ENCODE assay signal across 8 cellular contexts in the genomic region with DNA sequence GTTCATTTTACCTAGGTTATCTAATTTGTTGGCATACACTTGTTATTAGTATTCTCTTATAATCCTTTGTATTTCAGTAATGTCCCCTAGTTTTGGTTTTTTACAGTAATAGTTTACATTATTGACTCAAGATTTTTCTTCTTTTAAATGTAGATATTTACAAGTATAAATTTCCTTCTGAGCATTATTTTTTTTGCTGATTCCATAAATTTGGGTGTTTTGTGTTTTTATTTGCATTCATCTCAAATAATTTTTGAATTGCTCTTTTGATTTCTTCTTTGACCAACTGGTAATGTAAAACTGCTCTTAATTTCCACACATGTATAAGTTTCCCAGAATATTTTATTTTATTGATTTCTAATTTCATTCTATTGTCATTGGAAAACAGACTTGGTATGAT.
"Had no signal": no experiment of that assay in that cellular context is flagged by ENCODE, and none has a peak within 500 bp of the region (broad histone marks: within the 10 kb centered on the region; RNA-seq: fewer than 3 reads in every experiment).

No MANE protein-coding gene starts in this region.

- FAIRE-seq: H1, H54, HTR-8/SVneo had no signal

- ATAC-seq: GM23338 had no signal

- H2AFZ ChIP-seq: GM23338 had no signal

- H3K4me2 ChIP-seq: GM23338 had no signal

- DNase-seq: H9, HCEC 1CT, IMR-90, KBM-7 had no signal

- H3K4me3 ChIP-seq: GM23338 had no signal
